Comparison of ENCODE assay signal across 9 cellular contexts in the genomic region with DNA sequence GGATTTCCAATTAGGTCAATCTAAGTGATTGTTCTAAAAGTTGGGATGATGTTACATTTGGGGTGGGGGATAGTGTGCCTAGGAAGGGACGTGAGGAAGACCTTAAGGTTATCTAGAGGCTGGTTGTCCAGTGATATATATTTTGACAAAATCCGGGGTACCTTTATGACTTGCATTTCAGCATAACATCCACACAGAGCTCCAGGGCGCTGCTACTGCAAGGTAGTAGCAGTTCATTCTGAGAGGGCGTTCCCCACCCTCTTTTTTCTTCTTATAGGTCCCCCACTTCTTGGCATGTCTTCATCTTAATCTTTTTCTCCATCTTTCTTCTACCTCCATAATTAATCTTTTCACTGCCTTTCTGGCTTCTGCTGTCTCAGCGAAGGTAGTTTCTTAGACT.
"Had no signal": no experiment of that assay in that cellular context is flagged by ENCODE, and none has a peak within 500 bp of the region (broad histone marks: within the 10 kb centered on the region; RNA-seq: fewer than 3 reads in every experiment).

No MANE protein-coding gene starts in this region.

- H3K4me2 ChIP-seq: GM23338 had no signal

- H2AFZ ChIP-seq: GM23338 had no signal

- H3K4me3 ChIP-seq: GM23338 had no signal

- FAIRE-seq: H1, H54, HepG2 had no signal

- H3K27ac ChIP-seq: HL-60 had no signal

- DNase-seq: H9, HCEC 1CT, HFFc6, KG1 had no signal

- ATAC-seq: GM23338, HepG2 had no signal
